ENCODE assay signal across 14 cellular contexts in genomic region chr10:30542001-30542861, GRCh38.
DNase-seq lines count a peak whose midpoint lies in the region; ATAC-seq and TF ChIP-seq lines count a peak whose summit lies in the region.
"Had no signal": no experiment of that assay in that cellular context is flagged by ENCODE, and none has a peak within 500 bp of the region (broad histone marks: within the 10 kb centered on the region; RNA-seq: fewer than 3 reads in every experiment).

No MANE protein-coding gene starts in this region.

- peak overlapping the region in 1 of 2 donors; percentile 4 for H3K27ac ChIP-seq in ascending aorta
- H3K27ac ChIP-seq: colonic mucosa had no signal

- peak; percentile 7 for DNase-seq in NCI-H748 (lab: John Stamatoyannopoulos, UW; ENCODE audit: unreplicated experiment)
- no peak for DNase-seq in NCI-H748 treated with DMSO at 0.1 percent for 48 hours (lab: John Stamatoyannopoulos, UW)
- peak; percentile 63 for DNase-seq in choroid plexus epithelial cell (ENCODE audit: low read depth)
- no peak for DNase-seq in stimulated activated effector memory CD8-positive, alpha-beta T cell treated with anti-CD3 and anti-CD28 coated beads, Interleukin-12 subunit alpha, Interleukin-12 subunit beta, amount 100 ng/mL, for 72 hours (ENCODE audit: low spot score in 2 of 2)
- no peak for DNase-seq in DMS153 (lab: John Stamatoyannopoulos, UW)
- no peak for DNase-seq in NCI-H526 (lab: John Stamatoyannopoulos, UW)
- no peak for DNase-seq in ascending aorta (ENCODE audit: low spot score in 2 of 2)
- DNase-seq: activated T-cell treated with anti-CD3 and anti-CD28 coated beads, Interleukin-2, amount 50 U/mL, for 48 hours; colonic mucosa; NCI-H187 had no signal

- H3K9me3 ChIP-seq in ascending aorta: no peaks in the 10 kb centered on the region
- H3K9me3 ChIP-seq: colonic mucosa had no signal

- no peak overlapping the region for H3K4me3 ChIP-seq in choroid plexus epithelial cell (ENCODE audit: low read depth, low read length)
- H3K4me3 ChIP-seq in ascending aorta: no peak overlapping the region
- H3K4me3 ChIP-seq: colonic mucosa, tibial nerve had no signal

- H3K4me1 Mint-ChIP-seq in stimulated activated effector memory CD8-positive, alpha-beta T cell treated with anti-CD3 and anti-CD28 coated beads, Interleukin-12 subunit alpha, Interleukin-12 subunit beta, amount 100 ng/mL, for 72 hours: peaks cover 28% of the 10 kb centered on the region

- ATAC-seq in HG03565 (IDR thresholded peaks at IDR 0.05; ENCODE audit: unreplicated experiment): peak; percentile 34
- ATAC-seq in stimulated activated effector memory CD8-positive, alpha-beta T cell treated with anti-CD3 and anti-CD28 coated beads, Interleukin-12 subunit alpha, Interleukin-12 subunit beta, amount 100 ng/mL, for 72 hours: peak; percentile 60

- H3K36me3 ChIP-seq in ascending aorta: no peaks in the 10 kb centered on the region
- H3K36me3 ChIP-seq: colonic mucosa, tibial nerve had no signal

- intact Hi-C loops in ascending aorta (cut with DNase I): no loop called here

- H3K27ac Mint-ChIP-seq in stimulated activated effector memory CD8-positive, alpha-beta T cell treated with anti-CD3 and anti-CD28 coated beads, Interleukin-12 subunit alpha, Interleukin-12 subunit beta, amount 100 ng/mL, for 72 hours: peak overlapping the region; percentile 75
- H3K27ac Mint-ChIP-seq: mesothelial cell of epicardium; T-helper 1 cell treated with Interleukin-12 subunit alpha and Interleukin-12 subunit beta and Interleukin-4 antibody, amounts not matched to agents 30 μg/mL and 1 μg/mL, for 36 hours had no signal

- H3K4me3 Mint-ChIP-seq in stimulated activated effector memory CD8-positive, alpha-beta T cell treated with anti-CD3 and anti-CD28 coated beads, Interleukin-12 subunit alpha, Interleukin-12 subunit beta, amount 100 ng/mL, for 72 hours: no peak overlapping the region
- H3K4me3 Mint-ChIP-seq: mesothelial cell of epicardium; T-helper 1 cell treated with Interleukin-12 subunit alpha and Interleukin-12 subunit beta and Interleukin-4 antibody, amounts not matched to agents 30 μg/mL and 1 μg/mL, for 36 hours had no signal

- no peaks in the 10 kb centered on the region for H3K27me3 ChIP-seq in ascending aorta
- H3K27me3 ChIP-seq: colonic mucosa, tibial nerve had no signal

- TF ChIP-seq CTCF in choroid plexus epithelial cell (conservative IDR thresholded peaks at IDR 0.05; ENCODE audit: low read depth, low read length) (no peak), ascending aorta (IDR thresholded peaks at IDR 0.05) (no peak)

- H3K9me3 Mint-ChIP-seq in stimulated activated effector memory CD8-positive, alpha-beta T cell treated with anti-CD3 and anti-CD28 coated beads, Interleukin-12 subunit alpha, Interleukin-12 subunit beta, amount 100 ng/mL, for 72 hours: no peaks in the 10 kb centered on the region
- H3K9me3 Mint-ChIP-seq: mesothelial cell of epicardium; T-helper 1 cell treated with Interleukin-12 subunit alpha and Interleukin-12 subunit beta and Interleukin-4 antibody, amounts not matched to agents 30 μg/mL and 1 μg/mL, for 36 hours had no signal

- peaks cover 3% of the 10 kb centered on the region for H3K36me3 Mint-ChIP-seq in stimulated activated effector memory CD8-positive, alpha-beta T cell treated with anti-CD3 and anti-CD28 coated beads, Interleukin-12 subunit alpha, Interleukin-12 subunit beta, amount 100 ng/mL, for 72 hours
- H3K36me3 Mint-ChIP-seq: mesothelial cell of epicardium had no signal

- H3K4me1 ChIP-seq in ascending aorta: no peaks in the 10 kb centered on the region
- H3K4me1 ChIP-seq: colonic mucosa, tibial nerve had no signal

Comparison
In these comparisons a context has a peak if more than half of its experiments do, and no peak if none do; other contexts are left out.
1. DNase-seq: peak in NCI-H748 (single experiment) and choroid plexus epithelial cell (single experiment); none in NCI-H748 treated with DMSO at 0.1 percent for 48 hours (single experiment), stimulated activated effector memory CD8-positive, alpha-beta T cell treated with anti-CD3 and anti-CD28 coated beads, Interleukin-12 subunit alpha, Interleukin-12 subunit beta, amount 100 ng/mL, for 72 hours (0 of 2), DMS153 (single experiment), NCI-H526 (0 of 2) and ascending aorta (0 of 2).